ENCODE assay signal across 17 cellular contexts in genomic region chr4:169121920-169122319, GRCh38.
A peak's percentile ranks its signal among the peaks of the same experiment; 100 is the strongest.
DNase-seq lines count a peak whose midpoint lies in the region; ATAC-seq and TF ChIP-seq lines count a peak whose summit lies in the region.
"Had no signal": no experiment of that assay in that cellular context is flagged by ENCODE, and none has a peak within 500 bp of the region (broad histone marks: within the 10 kb centered on the region; RNA-seq: fewer than 3 reads in every experiment).

No MANE protein-coding gene starts in this region.

- H3K27ac ChIP-seq in mammary epithelial cell (ENCODE audit: insufficient read depth, low read depth, low read length) = no peak overlapping the region
- H3K27ac ChIP-seq: BLaER1 treated with 17β-estradiol and CSF1 and Interleukin-3, amounts not matched to agents 10 nM and 100 nM had no signal

- POLR2A ChIA-PET in MCF 10A (lab: Yijun Ruan, JAX) = no interaction called here

- dilution Hi-C loops in mammary epithelial cell (cut with HindIII; ENCODE audit: low sequenced_read_pairs) = no loop called here

- in situ Hi-C loops in mammary epithelial cell (cut with MboI; ENCODE audit: low sequenced_read_pairs in 2 of 2) = no loop called here

- peaks cover 11% of the 10 kb centered on the region for H3K36me3 Mint-ChIP-seq in MCF 10A (ENCODE audit: insufficient read depth, unreplicated experiment)
- H3K36me3 Mint-ChIP-seq in mesothelial cell of epicardium = peaks cover 28% of the 10 kb centered on the region
- peaks cover 41% of the 10 kb centered on the region for H3K36me3 Mint-ChIP-seq in type B pancreatic cell
- no peaks in the 10 kb centered on the region for H3K36me3 Mint-ChIP-seq in effector memory CD8-positive, alpha-beta T cell (ENCODE audit: insufficient read depth)

- 99% methylated on average over 12 of the region's 12 CpGs for WGBS in mammary epithelial cell (ENCODE audit: low coverage, missing lambda C conversion rate)

- H3K27me3 ChIP-seq in mammary epithelial cell (ENCODE audit: insufficient read depth, low read length) = no peaks in the 10 kb centered on the region
- H3K27me3 ChIP-seq: BLaER1 treated with 17β-estradiol and CSF1 and Interleukin-3, amounts not matched to agents 10 nM and 100 nM had no signal

- no peaks in the 10 kb centered on the region for H3K9me3 ChIP-seq in mammary epithelial cell (replicated peaks; ENCODE audit: insufficient read depth, low read length)
- H3K9me3 ChIP-seq: BLaER1 treated with 17β-estradiol and CSF1 and Interleukin-3, amounts not matched to agents 10 nM and 100 nM had no signal

- H4K20me1 ChIP-seq in mammary epithelial cell (ENCODE audit: insufficient read depth, low read length) = no peaks in the 10 kb centered on the region
- H4K20me1 ChIP-seq: BLaER1 treated with 17β-estradiol and CSF1 and Interleukin-3, amounts not matched to agents 10 nM and 100 nM had no signal

- CTCF ChIA-PET in mammary epithelial cell (lab: Charles Lee; ENCODE audit: low non-redundant PET) (no interaction called here), MCF 10A (lab: Yijun Ruan, JAX) (no interaction called here)

- no peak overlapping the region for H3K9ac ChIP-seq in mammary epithelial cell (ENCODE audit: insufficient read depth, low read length)
- H3K9ac ChIP-seq: BLaER1 treated with 17β-estradiol and CSF1 and Interleukin-3, amounts not matched to agents 10 nM and 100 nM had no signal

- H3K4me2 ChIP-seq in mammary epithelial cell (ENCODE audit: insufficient read depth, low read depth, low read length) = no peak overlapping the region
- H3K4me2 ChIP-seq: BLaER1 treated with 17β-estradiol and CSF1 and Interleukin-3, amounts not matched to agents 10 nM and 100 nM had no signal

- H3K9me3 Mint-ChIP-seq in MCF 10A (ENCODE audit: unreplicated experiment) (no peaks in the 10 kb centered on the region), mesothelial cell of epicardium (no peaks in the 10 kb centered on the region), type B pancreatic cell (no peaks in the 10 kb centered on the region)
- no peaks in the 10 kb centered on the region for H3K9me3 Mint-ChIP-seq in effector memory CD8-positive, alpha-beta T cell
- H3K9me3 Mint-ChIP-seq: H9 had no signal

- no peak overlapping the region for H3K27ac Mint-ChIP-seq in MCF 10A (ENCODE audit: low read depth, unreplicated experiment)
- peak overlapping the region; percentile 63 for H3K27ac Mint-ChIP-seq in mesothelial cell of epicardium
- H3K27ac Mint-ChIP-seq in type B pancreatic cell = peak overlapping the region; percentile 63
- H3K27ac Mint-ChIP-seq in effector memory CD8-positive, alpha-beta T cell = no peak overlapping the region

- BruUV-seq in mammary epithelial cell (replicated peaks; lab: Mats Ljungman, UMichigan) = no TSS peak
- BruUV-seq in MCF 10A (replicated peaks; lab: Mats Ljungman, UMichigan) = no TSS peak

- H3K4me1 Mint-ChIP-seq in MCF 10A (ENCODE audit: insufficient read depth, unreplicated experiment) (no peaks in the 10 kb centered on the region), mesothelial cell of epicardium (peaks cover 18% of the 10 kb centered on the region), type B pancreatic cell (ENCODE audit: unreplicated experiment) (peaks cover 34% of the 10 kb centered on the region)
- no peaks in the 10 kb centered on the region for H3K4me1 Mint-ChIP-seq in effector memory CD8-positive, alpha-beta T cell (ENCODE audit: low read depth in 2 of 2)

- no peak overlapping the region for H2AFZ ChIP-seq in mammary epithelial cell (ENCODE audit: low read depth, low read length)

- intact Hi-C loops in mammary epithelial cell (cut with micrococcal nuclease) = no loop called here
- intact Hi-C loops in MCF 10A (cut with micrococcal nuclease) = no loop called here

- TF ChIP-seq CTCF in mammary epithelial cell (conservative IDR thresholded peaks at IDR 0.05 in 1 of 2, IDR thresholded peaks at IDR 0.05 in 1 of 2; ENCODE audit: extremely low read depth in 1 of 2, insufficient read depth in 1 of 2, low read depth in 1 of 2, low read length in 2 of 2) = no peak
- no peak for TF ChIP-seq CTCF in MCF 10A (IDR thresholded peaks at IDR 0.05; ENCODE audit: unreplicated experiment)
- no peak for TF ChIP-seq CTCF in mesothelial cell of epicardium (IDR thresholded peaks at IDR 0.05; ENCODE audit: unreplicated experiment)
- TF ChIP-seq CTCF in type B pancreatic cell (conservative IDR thresholded peaks at IDR 0.05) = no peak

- ATAC-seq in esophagus mucosa (no peak), HG03469 (IDR thresholded peaks at IDR 0.05; ENCODE audit: unreplicated experiment) (no peak)
- no peak for ATAC-seq in effector memory CD8-positive, alpha-beta T cell (replicated peaks)

- peaks cover 21% of the 10 kb centered on the region for H3K36me3 ChIP-seq in mammary epithelial cell (ENCODE audit: insufficient read depth, low read length)

- H3K4me1 ChIP-seq in mammary epithelial cell (ENCODE audit: insufficient read depth, low read length) = peaks cover 19% of the 10 kb centered on the region
- H3K4me1 ChIP-seq: BLaER1 treated with 17β-estradiol and CSF1 and Interleukin-3, amounts not matched to agents 10 nM and 100 nM had no signal

- no peak overlapping the region for H3K4me3 ChIP-seq in mammary epithelial cell (replicated peaks in 1 of 3; ENCODE audit: insufficient read depth in 1 of 3, low read depth in 2 of 3, low read length in 3 of 3)
- H3K4me3 ChIP-seq: BLaER1 treated with 17β-estradiol and CSF1 and Interleukin-3, amounts not matched to agents 10 nM and 100 nM had no signal

- DNase-seq in mammary epithelial cell = peak; percentile 17
- DNase-seq in MCF 10A (ENCODE audit: unreplicated experiment) = no peak
- DNase-seq in cortex of kidney (lab: John Stamatoyannopoulos, UW) = peak; percentile 10
- DNase-seq in mesothelial cell of epicardium (ENCODE audit: low spot score in 2 of 2, unreplicated experiment in 2 of 2) = no peak
- no peak for DNase-seq in type B pancreatic cell (ENCODE audit: extremely low spot score, unreplicated experiment)
- DNase-seq in effector memory CD8-positive, alpha-beta T cell = no peak
- DNase-seq: 8988T, DMS153, EL, H9, NCI-H1048, NCI-H226, NCI-H526, OCI-M1 had no signal

- H3K79me2 ChIP-seq in mammary epithelial cell (ENCODE audit: insufficient read depth, low read length) = no peaks in the 10 kb centered on the region

- H3K27me3 Mint-ChIP-seq in MCF 10A (ENCODE audit: insufficient read depth, unreplicated experiment) (no peaks in the 10 kb centered on the region), mesothelial cell of epicardium (ENCODE audit: low read depth) (no peaks in the 10 kb centered on the region), type B pancreatic cell (no peaks in the 10 kb centered on the region)
- peaks cover 14 to 17% of the 10 kb centered on the region in 2 donors for H3K27me3 Mint-ChIP-seq in effector memory CD8-positive, alpha-beta T cell

- H3K4me3 Mint-ChIP-seq in MCF 10A (ENCODE audit: unreplicated experiment) = no peak overlapping the region
- no peak overlapping the region for H3K4me3 Mint-ChIP-seq in mesothelial cell of epicardium
- H3K4me3 Mint-ChIP-seq in type B pancreatic cell = no peak overlapping the region
- no peak overlapping the region for H3K4me3 Mint-ChIP-seq in effector memory CD8-positive, alpha-beta T cell
- H3K4me3 Mint-ChIP-seq: H9 had no signal

Comparison
In these comparisons a context has a peak if more than half of its experiments do, and no peak if none do; other contexts are left out.
1. DNase-seq: peak in mammary epithelial cell (single experiment) and cortex of kidney (single experiment); none in MCF 10A (single experiment), mesothelial cell of epicardium (0 of 2), type B pancreatic cell (single experiment) and effector memory CD8-positive, alpha-beta T cell (0 of 3).
2. H3K27ac Mint-ChIP-seq: peak in mesothelial cell of epicardium (single experiment) and type B pancreatic cell (single experiment); none in MCF 10A (single experiment) and effector memory CD8-positive, alpha-beta T cell (0 of 2).